ENCODE assay signal across 1 cellular context in the genomic region with DNA sequence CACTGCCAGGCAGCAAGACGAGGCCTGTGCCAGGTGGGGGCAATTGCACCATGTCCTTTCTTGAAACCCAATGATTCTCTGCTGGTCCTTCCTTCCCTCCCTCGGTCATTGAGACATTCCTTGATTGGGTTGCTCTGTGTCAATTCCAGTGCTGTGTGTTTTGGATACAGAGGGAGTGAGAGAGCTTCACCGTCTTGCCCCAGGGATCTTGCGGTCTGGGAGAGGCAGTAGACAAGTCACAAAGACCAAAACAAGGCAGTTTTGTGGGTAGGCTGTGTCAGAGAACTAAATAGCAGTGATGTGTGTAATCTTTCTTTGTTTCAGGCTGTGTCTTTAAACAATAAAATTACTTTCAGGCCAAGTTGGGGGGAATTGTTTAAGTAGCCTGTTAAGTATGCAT.
TF ChIP-seq lines count a peak whose summit lies in the region.

No MANE protein-coding gene starts in this region.

TF ChIP-seq in HepG2, 621 proteins besides CTCF, POLR2A, EP300 and RAD21 (continued from another document):
- TF ChIP-seq, protein P1, sequence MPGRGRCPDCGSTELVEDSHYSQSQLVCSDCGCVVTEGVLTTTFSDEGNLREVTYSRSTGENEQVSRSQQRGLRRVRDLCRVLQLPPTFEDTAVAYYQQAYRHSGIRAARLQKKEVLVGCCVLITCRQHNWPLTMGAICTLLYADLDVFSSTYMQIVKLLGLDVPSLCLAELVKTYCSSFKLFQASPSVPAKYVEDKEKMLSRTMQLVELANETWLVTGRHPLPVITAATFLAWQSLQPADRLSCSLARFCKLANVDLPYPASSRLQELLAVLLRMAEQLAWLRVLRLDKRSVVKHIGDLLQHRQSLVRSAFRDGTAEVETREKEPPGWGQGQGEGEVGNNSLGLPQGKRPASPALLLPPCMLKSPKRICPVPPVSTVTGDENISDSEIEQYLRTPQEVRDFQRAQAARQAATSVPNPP (CRISPR knock-in tag; IDR thresholded peaks at IDR 0.05): no peak
- TF ChIP-seq FOXA1 (IDR thresholded peaks at IDR 0.05) (no peak), FOXA1 (CRISPR knock-in tag; IDR thresholded peaks at IDR 0.05) (no peak), TBX3 (IDR thresholded peaks at IDR 0.05; ENCODE audit: borderline replicate concordance) (no peak), ZNF337 (CRISPR knock-in tag; IDR thresholded peaks at IDR 0.05; ENCODE audit: borderline replicate concordance, low read depth) (no peak), SOX5 (CRISPR knock-in tag; IDR thresholded peaks at IDR 0.05; ENCODE audit: borderline replicate concordance) (no peak)
- TF ChIP-seq, protein P2, sequence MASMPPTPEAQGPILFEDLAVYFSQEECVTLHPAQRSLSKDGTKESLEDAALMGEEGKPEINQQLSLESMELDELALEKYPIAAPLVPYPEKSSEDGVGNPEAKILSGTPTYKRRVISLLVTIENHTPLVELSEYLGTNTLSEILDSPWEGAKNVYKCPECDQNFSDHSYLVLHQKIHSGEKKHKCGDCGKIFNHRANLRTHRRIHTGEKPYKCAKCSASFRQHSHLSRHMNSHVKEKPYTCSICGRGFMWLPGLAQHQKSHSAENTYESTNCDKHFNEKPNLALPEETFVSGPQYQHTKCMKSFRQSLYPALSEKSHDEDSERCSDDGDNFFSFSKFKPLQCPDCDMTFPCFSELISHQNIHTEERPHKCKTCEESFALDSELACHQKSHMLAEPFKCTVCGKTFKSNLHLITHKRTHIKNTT (CRISPR knock-in tag; IDR thresholded peaks at IDR 0.05): no peak
- TF ChIP-seq, protein P3, sequence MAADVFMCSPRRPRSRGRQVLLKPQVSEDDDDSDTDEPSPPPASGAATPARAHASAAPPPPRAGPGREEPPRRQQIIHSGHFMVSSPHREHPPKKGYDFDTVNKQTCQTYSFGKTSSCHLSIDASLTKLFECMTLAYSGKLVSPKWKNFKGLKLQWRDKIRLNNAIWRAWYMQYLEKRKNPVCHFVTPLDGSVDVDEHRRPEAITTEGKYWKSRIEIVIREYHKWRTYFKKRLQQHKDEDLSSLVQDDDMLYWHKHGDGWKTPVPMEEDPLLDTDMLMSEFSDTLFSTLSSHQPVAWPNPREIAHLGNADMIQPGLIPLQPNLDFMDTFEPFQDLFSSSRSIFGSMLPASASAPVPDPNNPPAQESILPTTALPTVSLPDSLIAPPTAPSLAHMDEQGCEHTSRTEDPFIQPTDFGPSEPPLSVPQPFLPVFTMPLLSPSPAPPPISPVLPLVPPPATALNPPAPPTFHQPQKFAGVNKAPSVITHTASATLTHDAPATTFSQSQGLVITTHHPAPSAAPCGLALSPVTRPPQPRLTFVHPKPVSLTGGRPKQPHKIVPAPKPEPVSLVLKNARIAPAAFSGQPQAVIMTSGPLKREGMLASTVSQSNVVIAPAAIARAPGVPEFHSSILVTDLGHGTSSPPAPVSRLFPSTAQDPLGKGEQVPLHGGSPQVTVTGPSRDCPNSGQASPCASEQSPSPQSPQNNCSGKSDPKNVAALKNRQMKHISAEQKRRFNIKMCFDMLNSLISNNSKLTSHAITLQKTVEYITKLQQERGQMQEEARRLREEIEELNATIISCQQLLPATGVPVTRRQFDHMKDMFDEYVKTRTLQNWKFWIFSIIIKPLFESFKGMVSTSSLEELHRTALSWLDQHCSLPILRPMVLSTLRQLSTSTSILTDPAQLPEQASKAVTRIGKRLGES (CRISPR knock-in tag; IDR thresholded peaks at IDR 0.05; ENCODE audit: borderline replicate concordance): no peak
- TF ChIP-seq, protein P4, sequence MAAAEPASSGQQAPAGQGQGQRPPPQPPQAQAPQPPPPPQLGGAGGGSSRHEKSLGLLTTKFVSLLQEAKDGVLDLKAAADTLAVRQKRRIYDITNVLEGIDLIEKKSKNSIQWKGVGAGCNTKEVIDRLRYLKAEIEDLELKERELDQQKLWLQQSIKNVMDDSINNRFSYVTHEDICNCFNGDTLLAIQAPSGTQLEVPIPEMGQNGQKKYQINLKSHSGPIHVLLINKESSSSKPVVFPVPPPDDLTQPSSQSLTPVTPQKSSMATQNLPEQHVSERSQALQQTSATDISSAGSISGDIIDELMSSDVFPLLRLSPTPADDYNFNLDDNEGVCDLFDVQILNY (CRISPR knock-in tag; conservative IDR thresholded peaks at IDR 0.05): no peak
TF ChIP-seq in HepG2: peak in this region for 0.
